8 cellular contexts compared by ENCODE assay signal in genomic region chr9:34591091-34591910, GRCh38. TPM values are rescaled to one million over a fixed set of nuclear protein-coding genes. Genes with fewer than 3 reads are reported as not detected.
DNase-seq lines count a peak whose midpoint lies in the region; TF ChIP-seq lines count a peak whose summit lies in the region.

No MANE protein-coding gene starts in this region.

- DNase-seq in DMS 273 treated with DMSO at 0.1 percent for 48 hours (lab: John Stamatoyannopoulos, UW) = peak; percentile 30
- DNase-seq in HFF-Myc (ENCODE audit: extremely low read depth, low read depth) = no peak
- peak; percentile 51 for DNase-seq in NCI-H345 treated with DMSO at 0.1 percent for 48 hours (lab: John Stamatoyannopoulos, UW; ENCODE audit: unreplicated experiment)
- DNase-seq in activated CD8-positive, alpha-beta memory T cell treated with anti-CD3 and anti-CD28 coated beads for 1 hour (ENCODE audit: extremely low read depth in 1 of 2, low read depth in 1 of 2) = peak; percentile 42 to 68
- peak; percentile 67 for DNase-seq in effector CD4-positive, alpha-beta T cell
- peak; percentile 82 to 88 for DNase-seq in lung microvascular endothelial cell (ENCODE audit: low read depth in 2 of 2)
- peak; percentile 63 to 78 (median 70) for DNase-seq in stimulated activated CD4-positive, alpha-beta T cell treated with anti-CD3 and anti-CD28 coated beads, TNF-alpha, amount 100 ng/mL, for 24 hours (ENCODE audit: low read depth in 3 of 3)
- DNase-seq in NCI-H1048 (lab: John Stamatoyannopoulos, UW) = no peak

- no peak overlapping the region for H3K4me3 ChIP-seq in HFF-Myc (replicated peaks; ENCODE audit: low read depth, low read length)

- TF ChIP-seq CTCF in HFF-Myc (IDR thresholded peaks at IDR 0.05; ENCODE audit: low read depth, low read length, missing control alignments) = peak; percentile 89

RNA-seq across cellular contexts. Expression of gene CNTFR, which starts 1.8 kb away (rescaled TPM):
- total RNA-seq in lung microvascular endothelial cell = not detected in 2 replicates

RNA-seq across cellular contexts. Expression of gene RPP25L, which starts 20.6 kb away (rescaled TPM):
- 14.8 and 15.5 TPM in 2 replicates for total RNA-seq in lung microvascular endothelial cell

RNA-seq across cellular contexts. Expression of gene DCTN3, which starts 29.0 kb away (rescaled TPM):
- 65.3 and 71.5 TPM in 2 replicates for total RNA-seq in lung microvascular endothelial cell

RNA-seq across cellular contexts. Expression of gene ARID3C, which starts 37.6 kb away (rescaled TPM):
- under 0.01 and 0.20 TPM in 2 replicates for total RNA-seq in lung microvascular endothelial cell

RNA-seq across cellular contexts. Expression of gene SIGMAR1, which starts 46.3 kb away (rescaled TPM):
- total RNA-seq in lung microvascular endothelial cell = 29.2 and 31.0 TPM in 2 replicates

Comparison
In these comparisons a context has a peak if more than half of its experiments do, and no peak if none do; other contexts are left out.
1. DNase-seq: peak in DMS 273 treated with DMSO at 0.1 percent for 48 hours (single experiment), NCI-H345 treated with DMSO at 0.1 percent for 48 hours (single experiment), activated CD8-positive, alpha-beta memory T cell treated with anti-CD3 and anti-CD28 coated beads for 1 hour (2 of 2), effector CD4-positive, alpha-beta T cell (single experiment), lung microvascular endothelial cell (2 of 2) and stimulated activated CD4-positive, alpha-beta T cell treated with anti-CD3 and anti-CD28 coated beads, TNF-alpha, amount 100 ng/mL, for 24 hours (3 of 3); none in HFF-Myc (single experiment) and NCI-H1048 (single experiment).